1 cellular context compared by ENCODE assay signal in genomic region chr6:36326351-36326995, GRCh38.
TF ChIP-seq lines count a peak whose summit lies in the region.

No MANE protein-coding gene starts in this region.

TF ChIP-seq in IMR-90, 13 proteins besides CTCF, POLR2A, EP300 and RAD21:
- no peak for TF ChIP-seq USF2 (IDR thresholded peaks at IDR 0.05; ENCODE audit: low read depth, low read length)
- TF ChIP-seq MAZ (IDR thresholded peaks at IDR 0.05; ENCODE audit: borderline replicate concordance, low read depth, low read length) = no peak
- no peak for TF ChIP-seq RFX5 (IDR thresholded peaks at IDR 0.05; ENCODE audit: low read depth, low read length)
- TF ChIP-seq FOS (IDR thresholded peaks at IDR 0.05; ENCODE audit: low read depth, low read length) = no peak
TF ChIP-seq in IMR-90: peak in this region for 0.
